8 cellular contexts compared by ENCODE assay signal in the genomic region with DNA sequence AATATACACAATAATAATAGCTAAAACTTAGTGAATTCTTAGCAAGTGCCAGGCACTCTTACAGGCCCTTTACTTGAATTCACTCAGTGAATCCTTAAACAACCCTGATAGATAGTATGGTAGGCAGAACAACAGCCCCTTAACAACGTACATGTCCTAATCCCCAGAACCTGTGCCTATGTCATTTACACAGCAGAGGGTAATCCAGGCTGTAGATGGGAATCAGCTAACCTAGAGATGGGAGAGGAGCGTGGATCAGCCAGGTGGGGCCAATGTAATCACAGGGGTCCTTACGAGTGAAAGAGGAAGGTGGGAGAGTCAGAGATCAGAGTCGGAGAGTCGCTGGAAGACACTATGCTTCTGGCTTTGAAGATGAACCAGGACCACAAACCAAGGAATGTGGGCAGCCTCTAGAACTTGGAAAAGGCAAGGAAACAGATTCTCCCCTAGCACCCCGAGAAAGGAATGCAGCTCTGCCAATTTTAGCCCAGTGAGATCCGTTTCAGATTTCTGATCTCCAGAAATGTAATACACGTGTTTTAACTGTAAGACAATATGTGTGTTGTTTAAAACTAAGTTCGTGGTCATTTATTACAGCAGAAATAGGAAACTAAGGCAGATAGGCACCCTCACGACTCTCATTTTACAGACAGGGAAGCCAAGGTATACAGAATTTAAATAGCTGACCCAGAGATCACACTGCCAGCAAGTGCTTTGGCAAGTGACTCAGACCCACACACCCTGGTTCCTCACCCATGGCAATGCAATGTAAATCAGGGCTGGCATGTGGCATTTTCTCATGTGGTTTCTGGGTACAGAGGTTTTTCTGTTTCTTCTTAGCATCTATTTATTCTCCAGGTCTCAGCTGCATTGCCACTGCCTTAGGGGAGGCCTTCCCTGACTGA.
DNase-seq lines count a peak whose midpoint lies in the region; ATAC-seq and TF ChIP-seq lines count a peak whose summit lies in the region.

No MANE protein-coding gene starts in this region.

- peaks cover 56% of the 10 kb centered on the region for H3K4me1 ChIP-seq in CD4-positive, alpha-beta memory T cell (ENCODE audit: insufficient read depth, low read length)

- CTCF ChIA-PET in CD4-positive, alpha-beta memory T cell (lab: Charles Lee; ENCODE audit: partially characterized antibody): interaction anchor here (0.8 to 1.5 kb wide), 3 partner anchors 11 to 19 kb away, joined by 3 to 4 read pairs (median 3); no protein-coding TSS in a partner anchor
- CTCF ChIA-PET in activated B cell treated with CpG ODN at 0.5 μM for 24 hours (lab: Charles Lee): interaction anchor here (0.5 to 1.6 kb wide), 2 partner anchors 17 to 29 kb away, joined by 3 to 5 read pairs; no protein-coding TSS in a partner anchor

- no peaks in the 10 kb centered on the region for H3K36me3 ChIP-seq in CD4-positive, alpha-beta memory T cell (ENCODE audit: insufficient read depth, low read length)

- POLR2A ChIA-PET in CD4-positive, alpha-beta memory T cell (lab: Charles Lee; ENCODE audit: partially characterized antibody): interaction anchor here (1.0 to 1.6 kb wide), 4 partner anchors 9 to 20 kb away, joined by 3 to 4 read pairs (median 4); no protein-coding TSS in a partner anchor
- POLR2A ChIA-PET in activated B cell treated with CpG ODN at 0.5 μM for 24 hours (lab: Charles Lee): interaction anchor here (0.6 to 2.9 kb wide), 8 partner anchors 10 to 68 kb away, joined by 3 to 21 read pairs (median 4); no protein-coding TSS in a partner anchor

- H3K27ac Mint-ChIP-seq in CD4-positive, alpha-beta memory T cell: peak overlapping the region in 5 of 7 donors; percentile 20 to 68 (median 55)
- H3K27ac Mint-ChIP-seq in activated B cell treated with CpG ODN at 0.5 μM for 24 hours: peak overlapping the region; percentile 92

- no peak overlapping the region for H3K27ac ChIP-seq in CD4-positive, alpha-beta memory T cell (ENCODE audit: low read depth, low read length)

- no peak for TF ChIP-seq CTCF in activated B cell treated with CpG ODN at 0.5 μM for 24 hours (IDR thresholded peaks at IDR 0.05)

- H3K27me3 ChIP-seq in CD4-positive, alpha-beta memory T cell (ENCODE audit: insufficient read depth, low read length): no peaks in the 10 kb centered on the region

- no peak overlapping the region for H3K4me3 ChIP-seq in CD4-positive, alpha-beta memory T cell (ENCODE audit: low read length in 2 of 2)

- peaks cover 0 to 1% (median 0%) of the 10 kb centered on the region in 8 donors for H3K9me3 Mint-ChIP-seq in CD4-positive, alpha-beta memory T cell
- H3K9me3 Mint-ChIP-seq in activated B cell treated with CpG ODN at 0.5 μM for 24 hours: no peaks in the 10 kb centered on the region

- H3K9me3 ChIP-seq in CD4-positive, alpha-beta memory T cell (ENCODE audit: control insufficient read depth in 1 of 2, low read length in 2 of 2): no peaks in the 10 kb centered on the region

- ATAC-seq in GM21825 (IDR thresholded peaks at IDR 0.05; ENCODE audit: unreplicated experiment): peak; percentile 29
- ATAC-seq in activated B cell treated with CpG ODN at 0.5 μM for 24 hours (ENCODE audit: low read depth): peak; percentile 86
- no peak for ATAC-seq in sciatic nerve
- ATAC-seq in HG03097 (IDR thresholded peaks at IDR 0.05; ENCODE audit: low FRiP score, unreplicated experiment): no peak
- ATAC-seq in GM21390 (IDR thresholded peaks at IDR 0.05; ENCODE audit: unreplicated experiment): no peak

- intact Hi-C loops in CD4-positive, alpha-beta memory T cell (cut with micrococcal nuclease): no loop called here
- intact Hi-C loops in activated B cell treated with CpG ODN at 0.5 μM for 24 hours (cut with micrococcal nuclease): loop anchor here (1.0 to 2.0 kb wide), 5 partner anchors 16 to 79 kb away; no protein-coding TSS in a partner anchor
- intact Hi-C loops in sciatic nerve (cut with DNase I): no loop called here

- H3K36me3 Mint-ChIP-seq in CD4-positive, alpha-beta memory T cell: peaks cover 7 to 19% of the 10 kb centered on the region in 2 donors
- no peaks in the 10 kb centered on the region for H3K36me3 Mint-ChIP-seq in activated B cell treated with CpG ODN at 0.5 μM for 24 hours (ENCODE audit: low read depth)

- H3K27me3 Mint-ChIP-seq in CD4-positive, alpha-beta memory T cell: no peaks in the 10 kb centered on the region
- H3K27me3 Mint-ChIP-seq in activated B cell treated with CpG ODN at 0.5 μM for 24 hours: no peaks in the 10 kb centered on the region

- no peak overlapping the region for H3K4me3 Mint-ChIP-seq in CD4-positive, alpha-beta memory T cell
- H3K4me3 Mint-ChIP-seq in activated B cell treated with CpG ODN at 0.5 μM for 24 hours: peak overlapping the region; percentile 69

- DNase-seq in CD4-positive, alpha-beta memory T cell: no peak
- DNase-seq in activated B cell treated with CpG ODN at 0.5 μM for 24 hours (no peak), medulla oblongata (ENCODE audit: extremely low spot score) (peak; percentile 72), sciatic nerve (ENCODE audit: low spot score) (no peak), NCI-H2196 (lab: John Stamatoyannopoulos, UW; ENCODE audit: unreplicated experiment) (no peak)

- H3K4me1 Mint-ChIP-seq in CD4-positive, alpha-beta memory T cell: peaks cover 60 to 90% (median 80%) of the 10 kb centered on the region in 4 donors
- peaks cover 83% of the 10 kb centered on the region for H3K4me1 Mint-ChIP-seq in activated B cell treated with CpG ODN at 0.5 μM for 24 hours

Comparison
In these comparisons a context has a peak if more than half of its experiments do, and no peak if none do; other contexts are left out.
1. ATAC-seq: peak in GM21825 (single experiment) and activated B cell treated with CpG ODN at 0.5 μM for 24 hours (single experiment); none in sciatic nerve (single experiment), HG03097 (single experiment) and GM21390 (single experiment).